In the genomic region with DNA sequence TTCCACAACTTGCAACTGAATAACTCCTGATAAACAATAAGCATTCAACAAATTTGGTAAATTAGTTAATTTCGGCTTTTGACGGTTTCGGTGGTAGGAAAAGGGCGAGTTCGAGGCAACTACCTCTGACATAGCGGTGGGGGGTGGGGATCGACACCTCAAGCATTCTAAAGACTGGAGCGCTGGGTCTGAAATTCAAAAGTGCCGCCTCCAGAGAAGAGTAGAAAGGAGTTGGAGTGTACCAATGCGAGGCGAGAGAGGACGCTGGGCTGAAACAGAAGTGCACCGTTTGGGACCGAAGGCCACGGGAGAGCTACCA, we compare ENCODE assay signal across 2 cellular contexts.
TF ChIP-seq lines count a peak whose summit lies in the region.

No MANE protein-coding gene starts in this region.

TF ChIP-seq in IMR-90, 13 proteins besides CTCF, POLR2A, EP300 and RAD21:
- 0 out of 2 replicates have a peak, but pooled peaks have one; percentile 72 for TF ChIP-seq MXI1 (IDR thresholded peaks at IDR 0.05; ENCODE audit: borderline replicate concordance, low read depth, low read length)
- TF ChIP-seq RFX5 (IDR thresholded peaks at IDR 0.05; ENCODE audit: low read depth, low read length): no peak
TF ChIP-seq in IMR-90: peak in this region for 1.

TF ChIP-seq in HepG2, 621 proteins besides CTCF, POLR2A, EP300 and RAD21:
- TF ChIP-seq SAP130 (CRISPR knock-in tag; IDR thresholded peaks at IDR 0.05; ENCODE audit: low read depth) (peak; percentile 38; the same call in 1 of the 2 replicates), SIN3B (IDR thresholded peaks at IDR 0.05; ENCODE audit: low read length) (peak; percentile 82), ZNF44 (CRISPR knock-in tag; IDR thresholded peaks at IDR 0.05) (no peak), ZNF878 (CRISPR knock-in tag; IDR thresholded peaks at IDR 0.05) (peak; percentile 42; the same call in 1 of the 2 replicates), ZBTB7A (CRISPR knock-in tag; IDR thresholded peaks at IDR 0.05) (no peak), KDM5A (IDR thresholded peaks at IDR 0.05; ENCODE audit: borderline replicate concordance, low read length) (peak; percentile 65; the same call in 1 of the 2 replicates)
- TF ChIP-seq, protein P1, sequence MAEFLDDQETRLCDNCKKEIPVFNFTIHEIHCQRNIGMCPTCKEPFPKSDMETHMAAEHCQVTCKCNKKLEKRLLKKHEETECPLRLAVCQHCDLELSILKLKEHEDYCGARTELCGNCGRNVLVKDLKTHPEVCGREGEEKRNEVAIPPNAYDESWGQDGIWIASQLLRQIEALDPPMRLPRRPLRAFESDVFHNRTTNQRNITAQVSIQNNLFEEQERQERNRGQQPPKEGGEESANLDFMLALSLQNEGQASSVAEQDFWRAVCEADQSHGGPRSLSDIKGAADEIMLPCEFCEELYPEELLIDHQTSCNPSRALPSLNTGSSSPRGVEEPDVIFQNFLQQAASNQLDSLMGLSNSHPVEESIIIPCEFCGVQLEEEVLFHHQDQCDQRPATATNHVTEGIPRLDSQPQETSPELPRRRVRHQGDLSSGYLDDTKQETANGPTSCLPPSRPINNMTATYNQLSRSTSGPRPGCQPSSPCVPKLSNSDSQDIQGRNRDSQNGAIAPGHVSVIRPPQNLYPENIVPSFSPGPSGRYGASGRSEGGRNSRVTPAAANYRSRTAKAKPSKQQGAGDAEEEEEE (CRISPR knock-in tag; IDR thresholded peaks at IDR 0.05; ENCODE audit: borderline replicate concordance): no peak
TF ChIP-seq in HepG2: peak in this region for 4.
